In the genomic region with DNA sequence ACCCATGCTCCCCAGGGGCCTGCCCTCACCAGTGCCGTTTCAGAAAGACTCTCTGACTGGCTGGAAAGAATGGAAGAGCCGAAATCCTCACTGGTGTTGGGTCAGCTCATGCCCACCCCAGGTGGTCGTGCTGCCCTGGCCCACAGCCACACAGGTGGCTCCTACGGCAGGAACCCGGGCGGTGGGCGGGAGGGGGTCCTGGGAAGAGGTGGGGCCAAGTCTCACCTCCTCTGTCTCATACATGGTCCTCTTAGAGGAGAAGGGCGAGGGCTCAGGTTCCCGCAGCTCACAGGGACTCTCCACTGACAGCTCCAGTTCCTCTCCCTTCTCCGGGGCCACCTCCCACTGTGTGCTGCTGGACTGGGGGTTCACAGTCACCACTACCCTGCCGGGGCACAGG, we compare ENCODE assay signal across 24 cellular contexts. TPM values are rescaled to one million over a fixed set of nuclear protein-coding genes. Genes with fewer than 3 reads are reported as not detected.
A peak's percentile ranks its signal among the peaks of the same experiment; 100 is the strongest.
DNase-seq lines count a peak whose midpoint lies in the region; ATAC-seq, FAIRE-seq and TF ChIP-seq lines count a peak whose summit lies in the region.
"Had no signal": no experiment of that assay in that cellular context is flagged by ENCODE, and none has a peak within 500 bp of the region (broad histone marks: within the 10 kb centered on the region; RNA-seq: fewer than 3 reads in every experiment).

No MANE protein-coding gene starts in this region.

- H2BK20ac ChIP-seq in IMR-90 (ENCODE audit: low read depth, low read length), result no peak overlapping the region

- intact Hi-C loops in IMR-90 (cut with micrococcal nuclease), result no loop called here
- intact Hi-C loops in kidney (cut with DNase I), result no loop called here
- intact Hi-C loops in PC-3 (cut with micrococcal nuclease), result no loop called here

- H3K36me3 Mint-ChIP-seq in activated T-helper 17 cell treated with anti-CD3 and anti-CD28 coated beads, Interleukin-2, amount 50 U/mL, for 72 hours (ENCODE audit: low read depth), result peaks cover 59% of the 10 kb centered on the region

- dilution Hi-C loops in IMR-90 (cut with HindIII; ENCODE audit: low sequenced_read_pairs, unreplicated experiment), result no loop called here

- H3K4me1 Mint-ChIP-seq in activated T-helper 17 cell treated with anti-CD3 and anti-CD28 coated beads, Interleukin-2, amount 50 U/mL, for 72 hours, result no peaks in the 10 kb centered on the region

- TF ChIP-seq POLR2A in IMR-90 (IDR thresholded peaks at IDR 0.05; ENCODE audit: low read depth, low read length), result no peak

- no peaks in the 10 kb centered on the region for H3K79me1 ChIP-seq in IMR-90 (ENCODE audit: low read depth in 1 of 2, low read length in 2 of 2)
- peaks cover 4% of the 10 kb centered on the region for H3K79me1 ChIP-seq in neuronal stem cell (ENCODE audit: low read depth, low read length)

- CTCF ChIA-PET in IMR-90 (lab: Yijun Ruan, JAX) (no interaction called here), PC-3 (lab: Charles Lee) (no interaction called here)

- H4K8ac ChIP-seq in IMR-90 (ENCODE audit: low read depth in 2 of 2, low read length in 2 of 2), result no peak overlapping the region
- H4K8ac ChIP-seq in neuronal stem cell (ENCODE audit: low read depth, low read length), result no peak overlapping the region

- no peak overlapping the region for H3K56ac ChIP-seq in IMR-90 (ENCODE audit: extremely low read depth, insufficient read depth, low read length)

- no peak overlapping the region for H3K23ac ChIP-seq in IMR-90 (ENCODE audit: low read depth, low read length)
- no peak overlapping the region for H3K23ac ChIP-seq in neuronal stem cell (ENCODE audit: low read depth, low read length, poor library complexity)

- no peak overlapping the region for H2BK120ac ChIP-seq in IMR-90 (ENCODE audit: low read depth, low read length)
- H2BK120ac ChIP-seq in neuronal stem cell (ENCODE audit: low read depth, low read length), result no peak overlapping the region

- H2AFZ ChIP-seq in IMR-90 (replicated peaks; ENCODE audit: low read length, poor library complexity) (no peak overlapping the region), neuronal stem cell (ENCODE audit: low read length) (no peak overlapping the region), PC-3 (ENCODE audit: low read length) (no peak overlapping the region)

- H2BK5ac ChIP-seq in IMR-90 (ENCODE audit: low read depth, low read length, poor library complexity, severe bottlenecking) (no peak overlapping the region), neuronal stem cell (ENCODE audit: low read length) (peak overlapping the region; percentile 24)

- H3K9me2 ChIP-seq in PC-3 (replicated peaks; ENCODE audit: low read length), result no peaks in the 10 kb centered on the region

- no peak overlapping the region for H3K27ac ChIP-seq in IMR-90 (ENCODE audit: insufficient read depth, low read length)
- H3K27ac ChIP-seq in kidney (ENCODE audit: low read depth in 2 of 2, low read length in 2 of 2), result no peak overlapping the region
- no peak overlapping the region for H3K27ac ChIP-seq in neuronal stem cell (replicated peaks; ENCODE audit: low read length)
- no peak overlapping the region for H3K27ac ChIP-seq in PC-3 (ENCODE audit: low read length)

- no peaks in the 10 kb centered on the region for H3K79me2 ChIP-seq in PC-3 (ENCODE audit: low read length)

- H3K27me3 ChIP-seq in IMR-90 (ENCODE audit: control insufficient read depth, insufficient read depth, low read length) (no peaks in the 10 kb centered on the region), neuronal stem cell (ENCODE audit: control insufficient read depth in 3 of 3, insufficient read depth in 3 of 3, low read depth in 1 of 3, low read length in 3 of 3) (no peaks in the 10 kb centered on the region), PC-3 (ENCODE audit: low read length) (no peaks in the 10 kb centered on the region)

- TF ChIP-seq RAD21 in IMR-90 (IDR thresholded peaks at IDR 0.05; ENCODE audit: low read length), result no peak

- H3K4me3 ChIP-seq in IMR-90 (ENCODE audit: insufficient read depth, low read depth, low read length), result no peak overlapping the region
- H3K4me3 ChIP-seq in kidney (ENCODE audit: low read length in 2 of 2), result no peak overlapping the region
- H3K4me3 ChIP-seq in neuronal stem cell (ENCODE audit: low read length in 2 of 2), result no peak overlapping the region
- H3K4me3 ChIP-seq in PC-3 (ENCODE audit: low read length), result no peak overlapping the region

- H4K20me1 ChIP-seq in IMR-90 (ENCODE audit: insufficient read depth, low read length) (no peaks in the 10 kb centered on the region), PC-3 (ENCODE audit: low read length) (no peaks in the 10 kb centered on the region)

- H3K14ac ChIP-seq in IMR-90 (replicated peaks; ENCODE audit: low read depth, low read length), result no peak overlapping the region
- H3K14ac ChIP-seq in neuronal stem cell (ENCODE audit: low read length), result no peak overlapping the region

- POLR2A ChIA-PET in IMR-90 (lab: Charles Lee; ENCODE audit: unreplicated experiment), result no interaction called here
- POLR2A ChIA-PET in PC-3 (lab: Charles Lee; ENCODE audit: unreplicated experiment), result no interaction called here

- no peaks in the 10 kb centered on the region for H3F3A ChIP-seq in PC-3 (ENCODE audit: low read length, unreplicated experiment)

- no peak overlapping the region for H3K9ac ChIP-seq in IMR-90 (ENCODE audit: low read depth, low read length)
- no peak overlapping the region for H3K9ac ChIP-seq in kidney (ENCODE audit: low read length in 2 of 2)
- no peak overlapping the region for H3K9ac ChIP-seq in neuronal stem cell (ENCODE audit: low read depth, low read length, poor library complexity)
- no peak overlapping the region for H3K9ac ChIP-seq in PC-3 (ENCODE audit: low read length)

- H3K9me3 Mint-ChIP-seq in activated T-helper 17 cell treated with anti-CD3 and anti-CD28 coated beads, Interleukin-2, amount 50 U/mL, for 72 hours, result no peaks in the 10 kb centered on the region
- H3K9me3 Mint-ChIP-seq: CD4-positive, alpha-beta memory T cell had no signal

- no peaks in the 10 kb centered on the region for H3K27me3 Mint-ChIP-seq in activated T-helper 17 cell treated with anti-CD3 and anti-CD28 coated beads, Interleukin-2, amount 50 U/mL, for 72 hours
- H3K27me3 Mint-ChIP-seq: CD4-positive, alpha-beta memory T cell had no signal

- H3K27ac Mint-ChIP-seq in activated T-helper 17 cell treated with anti-CD3 and anti-CD28 coated beads, Interleukin-2, amount 50 U/mL, for 72 hours, result peak overlapping the region; percentile 46

- H2AK5ac ChIP-seq in IMR-90 (ENCODE audit: low read depth, low read length) (no peak overlapping the region), neuronal stem cell (ENCODE audit: low read depth, low read length) (no peak overlapping the region)

- no peaks in the 10 kb centered on the region for H3K9me1 ChIP-seq in IMR-90 (ENCODE audit: insufficient read depth, low read length)

- H3K4me1 ChIP-seq in IMR-90 (ENCODE audit: control insufficient read depth, insufficient read depth, low read length) (no peaks in the 10 kb centered on the region), kidney (ENCODE audit: control insufficient read depth in 1 of 2, insufficient read depth in 1 of 2, low read depth in 1 of 2, low read length in 2 of 2) (no peaks in the 10 kb centered on the region), neuronal stem cell (ENCODE audit: control insufficient read depth in 2 of 2, insufficient read depth in 1 of 2, low read depth in 1 of 2, low read length in 2 of 2) (no peaks in the 10 kb centered on the region), PC-3 (ENCODE audit: insufficient read depth, low read length) (no peaks in the 10 kb centered on the region)

- no peak overlapping the region for H2BK12ac ChIP-seq in neuronal stem cell (ENCODE audit: low read length)

- H3K36me3 ChIP-seq in IMR-90 (ENCODE audit: control insufficient read depth, insufficient read depth, low read length) (peaks cover 72% of the 10 kb centered on the region), kidney (ENCODE audit: control insufficient read depth in 1 of 2, insufficient read depth in 2 of 2, low read length in 2 of 2) (peaks cover 20 to 56% of the 10 kb centered on the region in 2 donors), neuronal stem cell (replicated peaks in 1 of 2; ENCODE audit: control insufficient read depth in 2 of 2, insufficient read depth in 2 of 2, low read length in 2 of 2) (peaks cover 43 to 73% of the 10 kb centered on the region in 2 donors), PC-3 (ENCODE audit: low read depth, low read length) (peaks cover 23% of the 10 kb centered on the region)

- H3K18ac ChIP-seq in IMR-90 (ENCODE audit: low read depth, low read length) (no peak overlapping the region), neuronal stem cell (ENCODE audit: low read length) (no peak overlapping the region)

- no TSS peak for BruUV-seq in IMR-90 (replicated peaks; lab: Mats Ljungman, UMichigan)
- no TSS peak for BruUV-seq in PC-3 (replicated peaks; lab: Mats Ljungman, UMichigan)

- TF ChIP-seq CTCF in IMR-90 (conservative IDR thresholded peaks at IDR 0.05; ENCODE audit: low read depth, low read length) (no peak), kidney (IDR thresholded peaks at IDR 0.05; ENCODE audit: borderline replicate concordance, extremely low read depth, insufficient read depth) (no peak), PC-3 (conservative IDR thresholded peaks at IDR 0.05; ENCODE audit: low read depth, low read length) (no peak)

- H3K4ac ChIP-seq in IMR-90 (ENCODE audit: low read depth, low read length) (no peak overlapping the region), neuronal stem cell (ENCODE audit: low read length) (no peak overlapping the region)

- in situ Hi-C loops in IMR-90 (cut with MboI; ENCODE audit: low sequenced_read_pairs), result no loop called here

- ATAC-seq in IMR-90 (ENCODE audit: low read depth) (no peak), PC-3 (no peak)
- no peak for ATAC-seq in activated T-helper 17 cell treated with anti-CD3 and anti-CD28 coated beads, Interleukin-2, amount 50 U/mL, for 72 hours (replicated peaks)

- DNase-seq in IMR-90 (no peak), kidney (peak; percentile 66), neuronal stem cell (ENCODE audit: low spot score) (no peak), NCI-H146 treated with DMSO at 0.1 percent for 48 hours (lab: John Stamatoyannopoulos, UW; ENCODE audit: unreplicated experiment) (no peak), PC-3 (no peak)
- DNase-seq in activated CD4-positive, alpha-beta T cell treated with anti-CD3 and anti-CD28 coated beads, Interleukin-2, amount 50 U/mL, for 48 hours, result no peak
- no peak for DNase-seq in effector CD8-positive, alpha-beta T cell (lab: John Stamatoyannopoulos, UW)
- DNase-seq: C1 segment of cervical spinal cord, Calu3, COR-L47, DMS53, DMS79 treated with DMSO at 0.1 percent for 48 hours, GF-D8, H7, HCEC 1CT had no signal

- no peak for FAIRE-seq in kidney (lab: Jason Lieb, UNC)
- FAIRE-seq: GM12891, GM18507, H1 had no signal

- peak overlapping the region; percentile 42 for H2AK9ac ChIP-seq in IMR-90 (replicated peaks; ENCODE audit: low read depth, low read length, poor library complexity)

- no peaks in the 10 kb centered on the region for H3K9me3 ChIP-seq in IMR-90 (ENCODE audit: control insufficient read depth, insufficient read depth, low read length)
- no peaks in the 10 kb centered on the region for H3K9me3 ChIP-seq in kidney (ENCODE audit: control insufficient read depth in 1 of 2, low read length in 2 of 2)
- no peaks in the 10 kb centered on the region for H3K9me3 ChIP-seq in neuronal stem cell (replicated peaks in 1 of 2; ENCODE audit: control insufficient read depth in 2 of 2, insufficient read depth in 1 of 2, low read depth in 1 of 2, low read length in 2 of 2)
- no peaks in the 10 kb centered on the region for H3K9me3 ChIP-seq in PC-3 (ENCODE audit: low read length)

- 100% methylated on average over 3 of the region's 11 CpGs; no CpG with 5 or more reads in 1 of the 2 experiments for WGBS in IMR-90 (ENCODE audit: extremely low coverage in 2 of 2, insufficient read length in 1 of 2), 2 experiments
- WGBS in neuronal stem cell (ENCODE audit: extremely low coverage in 2 of 2, insufficient read length in 2 of 2, insufficient replicate concordance in 1 of 2), 2 donors, result no CpG with 5 or more reads among the region's 11 CpGs

- H2BK15ac ChIP-seq in IMR-90 (ENCODE audit: low read depth, low read length), result no peak overlapping the region
- no peak overlapping the region for H2BK15ac ChIP-seq in neuronal stem cell (ENCODE audit: low read length)

- H3K4me3 Mint-ChIP-seq in activated T-helper 17 cell treated with anti-CD3 and anti-CD28 coated beads, Interleukin-2, amount 50 U/mL, for 72 hours, result no peak overlapping the region
- H3K4me3 Mint-ChIP-seq: CD4-positive, alpha-beta memory T cell had no signal

- H4K91ac ChIP-seq in IMR-90 (ENCODE audit: insufficient read depth, low read depth, low read length), result no peak overlapping the region
- H4K91ac ChIP-seq in neuronal stem cell (ENCODE audit: low read depth, low read length, poor library complexity), result no peak overlapping the region

- no peak overlapping the region for H3K4me2 ChIP-seq in IMR-90 (ENCODE audit: low read depth, low read length)
- H3K4me2 ChIP-seq in neuronal stem cell (ENCODE audit: insufficient read depth, low read length, poor library complexity, severe bottlenecking), result no peak overlapping the region
- H3K4me2 ChIP-seq in PC-3 (ENCODE audit: low read length), result no peak overlapping the region

- no peak overlapping the region for H4K5ac ChIP-seq in IMR-90 (ENCODE audit: low read depth, low read length)

RNA-seq across cellular contexts. Expression of gene ATG2A, which starts 8.2 kb away (rescaled TPM):
- total RNA-seq in IMR-90 (2012; rRNA removed), result 3.2 and 3.6 TPM in 2 replicates
- polyA plus RNA-seq in IMR-90 (2012; rRNA removed), result 10.5 and 12.7 TPM in 2 replicates
- 6.8 and 14.5 TPM in 2 replicates for polyA plus RNA-seq in IMR-90 (2012; cell fraction: cytosol; rRNA removed)
- polyA plus RNA-seq in IMR-90 (2012; cell fraction: nucleus; rRNA removed; ENCODE audit: low replicate concordance), result 27.8 and 85.6 TPM in 2 replicates
- 10 to 100 TPM; 20.9 to 23.1 TPM for total RNA-seq in activated T-helper 17 cell treated with anti-CD3 and anti-CD28 coated beads, Interleukin-2, amount 50 U/mL, for 72 hours
- total RNA-seq in kidney, result 26.9 TPM
- 16.8 TPM for polyA plus RNA-seq in kidney (ENCODE audit: insufficient read depth, low read depth, low replicate concordance)
- polyA plus RNA-seq in neuronal stem cell (2013, experiment 1 of 2), result 5.3 TPM
- 5.5 TPM for polyA plus RNA-seq in neuronal stem cell (2013, experiment 2 of 2)
- 45.6 and 51.4 TPM in 2 replicates for total RNA-seq in PC-3 (2014; rRNA removed)

RNA-seq across cellular contexts. Expression of gene PPP2R5B, which starts 15.7 kb away (rescaled TPM):
- total RNA-seq in IMR-90 (2012; rRNA removed), result 6.4 and 6.5 TPM in 2 replicates
- polyA plus RNA-seq in IMR-90 (2012; rRNA removed), result 23.5 and 23.6 TPM in 2 replicates
- 16.0 and 21.4 TPM in 2 replicates for polyA plus RNA-seq in IMR-90 (2012; cell fraction: cytosol; rRNA removed)
- 43.3 and 68.3 TPM in 2 replicates for polyA plus RNA-seq in IMR-90 (2012; cell fraction: nucleus; rRNA removed; ENCODE audit: low replicate concordance)
- total RNA-seq in activated T-helper 17 cell treated with anti-CD3 and anti-CD28 coated beads, Interleukin-2, amount 50 U/mL, for 72 hours, result 10 to 100 TPM; 14.6 to 43.0 TPM
- 21.2 TPM for total RNA-seq in kidney
- polyA plus RNA-seq in kidney (ENCODE audit: insufficient read depth, low read depth, low replicate concordance), result 16.8 TPM
- polyA plus RNA-seq in neuronal stem cell (2013, experiment 1 of 2), result 5.7 TPM
- polyA plus RNA-seq in neuronal stem cell (2013, experiment 2 of 2), result 6.1 TPM
- total RNA-seq in PC-3 (2014; rRNA removed), result 24.9 and 31.3 TPM in 2 replicates

RNA-seq across cellular contexts. Expression of gene GPHA2, which starts 26.9 kb away (rescaled TPM):
- total RNA-seq in IMR-90 (2012; rRNA removed), result not detected in 2 replicates
- polyA plus RNA-seq in IMR-90 (2012; rRNA removed), result not detected in 2 replicates
- 0.07 TPM in 1 of 2 replicates, not detected in the other for polyA plus RNA-seq in IMR-90 (2012; cell fraction: cytosol; rRNA removed)
- not detected in 2 replicates for polyA plus RNA-seq in IMR-90 (2012; cell fraction: nucleus; rRNA removed; ENCODE audit: low replicate concordance)
- under 1 TPM in 1 of 2 donors, not detected in 1; 0.43 TPM for total RNA-seq in activated T-helper 17 cell treated with anti-CD3 and anti-CD28 coated beads, Interleukin-2, amount 50 U/mL, for 72 hours
- total RNA-seq in kidney, result not detected
- 0.99 TPM for polyA plus RNA-seq in kidney (ENCODE audit: insufficient read depth, low read depth, low replicate concordance)
- 0.84 TPM for polyA plus RNA-seq in neuronal stem cell (2013, experiment 1 of 2)
- 0.89 TPM for polyA plus RNA-seq in neuronal stem cell (2013, experiment 2 of 2)
- not detected in 2 replicates for total RNA-seq in PC-3 (2014; rRNA removed)
- total RNA-seq: A172, A673, Calu3, Daoy, H7 had no signal
- polyA plus RNA-seq: BJ; CD4-positive, alpha-beta memory T cell had no signal

RNA-seq across cellular contexts. Expression of gene EHD1, which starts 30.3 kb away (rescaled TPM):
- total RNA-seq in IMR-90 (2012; rRNA removed) (107 and 125 TPM in 2 replicates), kidney (76.1 TPM), PC-3 (2014; rRNA removed) (340 and 370 TPM in 2 replicates)
- polyA plus RNA-seq in IMR-90 (2012; rRNA removed) (209 and 216 TPM in 2 replicates), kidney (ENCODE audit: insufficient read depth, low read depth, low replicate concordance) (48.9 TPM)
- polyA plus RNA-seq in IMR-90 (2012; cell fraction: cytosol; rRNA removed), result 259 and 358 TPM in 2 replicates
- 267 and 410 TPM in 2 replicates for polyA plus RNA-seq in IMR-90 (2012; cell fraction: nucleus; rRNA removed; ENCODE audit: low replicate concordance)
- total RNA-seq in activated T-helper 17 cell treated with anti-CD3 and anti-CD28 coated beads, Interleukin-2, amount 50 U/mL, for 72 hours, result 100 to 1,000 TPM in 1 of 2 donors, 10 to 100 TPM in 1; 96.5 to 107 TPM
- polyA plus RNA-seq in neuronal stem cell (2013, experiment 1 of 2), result 24.4 TPM
- polyA plus RNA-seq in neuronal stem cell (2013, experiment 2 of 2), result 23.3 TPM
